In genomic region chr10:110005716-110006115, GRCh38 we compare ENCODE assay signal across 8 cellular contexts. TPM values are rescaled to one million over a fixed set of nuclear protein-coding genes. Genes with fewer than 3 reads are reported as not detected.
DNase-seq lines count a peak whose midpoint lies in the region; ATAC-seq, FAIRE-seq and TF ChIP-seq lines count a peak whose summit lies in the region.

No MANE protein-coding gene starts in this region.

- H3K4me1 Mint-ChIP-seq in MCF 10A (ENCODE audit: insufficient read depth, unreplicated experiment), result peaks cover 17% of the 10 kb centered on the region
- H3K4me1 Mint-ChIP-seq in activated T-cell treated with anti-CD3 and anti-CD28 coated beads, Interleukin-2, amount 50 U/mL, for 24 hours (ENCODE audit: low read depth), result peaks cover 27% of the 10 kb centered on the region

- TF ChIP-seq POLR2A in HepG2 (IDR thresholded peaks at IDR 0.05; ENCODE audit: insufficient read depth in 1 of 2, low read depth in 2 of 2, low read length in 2 of 2) (no peak), tibial nerve (IDR thresholded peaks at IDR 0.05) (peak in 1 of 2 donors; percentile 47)

- WGBS in HepG2 (ENCODE audit: low lambda C conversion rate), result 1% methylated on average over 8 of the region's 8 CpGs
- 7 to 22% methylated on average over 8 of the region's 8 CpGs for WGBS in tibial nerve, 2 donors

- TF ChIP-seq RAD21 in HepG2 (CRISPR knock-in tag; IDR thresholded peaks at IDR 0.05), result no peak

- peak overlapping the region; percentile 96 for H3K4me2 ChIP-seq in HepG2 (ENCODE audit: low read depth, low read length)

- H3K27ac Mint-ChIP-seq in MCF 10A (ENCODE audit: low read depth, unreplicated experiment), result no peak overlapping the region
- no peak overlapping the region for H3K27ac Mint-ChIP-seq in activated T-cell treated with anti-CD3 and anti-CD28 coated beads, Interleukin-2, amount 50 U/mL, for 24 hours

- in situ Hi-C loops in HepG2 (cut with HindIII; ENCODE audit: extremely low pct_ligation_motif_present, low pct_unique_long_range_greater_than_20kb), result loop anchor here (5.0 to 25.0 kb wide), 2 partner anchors 38 to 118 kb away; no protein-coding TSS in a partner anchor

- CTCF ChIA-PET in MCF 10A (lab: Yijun Ruan, JAX), result interaction anchor here (0.6 to 1.4 kb wide), 5 partner anchors 14 to 1202 kb away, joined by 3 to 5 read pairs (median 3); no protein-coding TSS in a partner anchor
- CTCF ChIA-PET in HepG2 (lab: Yijun Ruan, JAX; ENCODE audit: low intra/inter-chr PET ratio, low total read pairs), result no interaction called here

- H3K9me3 Mint-ChIP-seq in MCF 10A (ENCODE audit: unreplicated experiment), result no peaks in the 10 kb centered on the region
- no peaks in the 10 kb centered on the region for H3K9me3 Mint-ChIP-seq in activated T-cell treated with anti-CD3 and anti-CD28 coated beads, Interleukin-2, amount 50 U/mL, for 24 hours

- TF ChIP-seq EP300 in HepG2 (IDR thresholded peaks at IDR 0.05; ENCODE audit: low read depth in 2 of 2, low read length in 2 of 2) (no peak), HepG2 (CRISPR knock-in tag; IDR thresholded peaks at IDR 0.05; ENCODE audit: borderline replicate concordance) (no peak), tibial nerve (IDR thresholded peaks at IDR 0.05) (peak in 1 of 2 donors; percentile 77)

- BruUV-seq in MCF 10A (replicated peaks; lab: Mats Ljungman, UMichigan) (no TSS peak), HepG2 (replicated peaks; lab: Mats Ljungman, UMichigan) (no TSS peak)

- H3K4me1 ChIP-seq in HepG2 (ENCODE audit: insufficient read depth, low read length), result peaks cover 41% of the 10 kb centered on the region
- peaks cover 0 to 39% (median 11%) of the 10 kb centered on the region in 4 donors for H3K4me1 ChIP-seq in tibial nerve

- peak overlapping the region; percentile 13 for H2AFZ ChIP-seq in HepG2 (ENCODE audit: low read length)

- H3K9me3 ChIP-seq in HepG2 (ENCODE audit: low read length), result no peaks in the 10 kb centered on the region
- no peaks in the 10 kb centered on the region for H3K9me3 ChIP-seq in tibial nerve

- H3K36me3 ChIP-seq in HepG2 (replicated peaks in 1 of 2; ENCODE audit: control insufficient read depth in 1 of 2, insufficient read depth in 2 of 2, low read length in 2 of 2), result no peaks in the 10 kb centered on the region
- no peaks in the 10 kb centered on the region for H3K36me3 ChIP-seq in tibial nerve

- DNase-seq in A172 (ENCODE audit: low spot score), result peak; percentile 28
- peak; percentile 33 for DNase-seq in HK-2 (ENCODE audit: unreplicated experiment)
- peak; percentile 42 for DNase-seq in MCF 10A (ENCODE audit: unreplicated experiment)
- DNase-seq in HepG2 (ENCODE audit: low spot score), result peak; percentile 35
- DNase-seq in tibial nerve (ENCODE audit: low spot score in 2 of 2), result peak in 1 of 2 donors; percentile 18
- no peak for DNase-seq in stimulated activated naive CD4-positive, alpha-beta T cell treated with Interleukin-2 at 50 U/mL for 16 hours (lab: John Stamatoyannopoulos, UW)
- DNase-seq in SKM-1 treated with dmso at 0.1 percent for 144 hours (lab: John Stamatoyannopoulos, UW; ENCODE audit: unreplicated experiment), result no peak
- no peak for DNase-seq in activated T-cell treated with anti-CD3 and anti-CD28 coated beads, Interleukin-2, amount 50 U/mL, for 24 hours

- peak overlapping the region; percentile 92; the same call in 1 of the 2 replicates for H3K9ac ChIP-seq in HepG2 (ENCODE audit: insufficient read depth, low read depth, low read length)

- H3K27ac ChIP-seq in HepG2 (ENCODE audit: extremely low read length, insufficient read depth, low read length) (peak overlapping the region; percentile 42), tibial nerve (peak overlapping the region; percentile 92 to 96 (median 93))

- POLR2A ChIA-PET in MCF 10A (lab: Yijun Ruan, JAX) (interaction anchor here (0.6 to 2.9 kb wide), 17 partner anchors 8 to 205 kb away, joined by 3 to 15 read pairs (median 3); partner anchors contain the start of gene XPNPEP1), HepG2 (lab: Yijun Ruan, JAX) (interaction anchor here (1.0 kb wide), 1 partner anchor 28 kb away, joined by 3 read pairs; no protein-coding TSS in a partner anchor)

- no peak overlapping the region for H3K4me3 Mint-ChIP-seq in MCF 10A (ENCODE audit: unreplicated experiment)
- no peak overlapping the region for H3K4me3 Mint-ChIP-seq in activated T-cell treated with anti-CD3 and anti-CD28 coated beads, Interleukin-2, amount 50 U/mL, for 24 hours

- no peaks in the 10 kb centered on the region for H3K27me3 ChIP-seq in HepG2 (ENCODE audit: control insufficient read depth in 1 of 2, insufficient read depth in 2 of 2, low read length in 2 of 2)
- no peaks in the 10 kb centered on the region for H3K27me3 ChIP-seq in tibial nerve

- H3K79me2 ChIP-seq in HepG2 (ENCODE audit: insufficient read depth, low read length), result peaks cover 23% of the 10 kb centered on the region

- H4K20me1 ChIP-seq in HepG2 (ENCODE audit: insufficient read depth, low read length), result no peaks in the 10 kb centered on the region

- no peak for FAIRE-seq in HepG2 (lab: Jason Lieb, UNC)

- H3K36me3 Mint-ChIP-seq in MCF 10A (ENCODE audit: insufficient read depth, unreplicated experiment), result no peaks in the 10 kb centered on the region
- peaks cover 8% of the 10 kb centered on the region for H3K36me3 Mint-ChIP-seq in activated T-cell treated with anti-CD3 and anti-CD28 coated beads, Interleukin-2, amount 50 U/mL, for 24 hours (ENCODE audit: low read depth)

- no peak for TF ChIP-seq CTCF in MCF 10A (IDR thresholded peaks at IDR 0.05; ENCODE audit: unreplicated experiment)
- TF ChIP-seq CTCF in HepG2 (CRISPR knock-in tag; IDR thresholded peaks at IDR 0.05), result no peak
- TF ChIP-seq CTCF in tibial nerve (IDR thresholded peaks at IDR 0.05), result no peak

- H3K27me3 Mint-ChIP-seq in MCF 10A (ENCODE audit: insufficient read depth, unreplicated experiment), result no peaks in the 10 kb centered on the region
- no peaks in the 10 kb centered on the region for H3K27me3 Mint-ChIP-seq in activated T-cell treated with anti-CD3 and anti-CD28 coated beads, Interleukin-2, amount 50 U/mL, for 24 hours

- no peak for ATAC-seq in HepG2

- H3K4me3 ChIP-seq in HepG2 (replicated peaks in 1 of 3; ENCODE audit: insufficient read depth in 1 of 3, low read depth in 2 of 3, low read length in 3 of 3) (peak overlapping the region; percentile 50 to 85 (median 77)), tibial nerve (peak overlapping the region; percentile 75 to 92 (median 82))

- intact Hi-C loops in MCF 10A (cut with micrococcal nuclease) (no loop called here), HepG2 (cut with micrococcal nuclease; ENCODE audit: unreplicated experiment) (loop anchor here (2.0 to 5.0 kb wide), 4 partner anchors 29 to 121 kb away; no protein-coding TSS in a partner anchor)

TF ChIP-seq in HepG2, 621 proteins besides CTCF, POLR2A, EP300 and RAD21 (continues in another document):
- TF ChIP-seq SALL1 (CRISPR knock-in tag; IDR thresholded peaks at IDR 0.05) (peak; percentile 32; the same call in 1 of the 2 replicates), ZNF326 (CRISPR knock-in tag; IDR thresholded peaks at IDR 0.05; ENCODE audit: borderline replicate concordance) (no peak), THAP7 (CRISPR knock-in tag; IDR thresholded peaks at IDR 0.05) (no peak), TARDBP (CRISPR knock-in tag; IDR thresholded peaks at IDR 0.05) (no peak), ZNF678 (CRISPR knock-in tag; IDR thresholded peaks at IDR 0.05) (no peak), ZFP36 (IDR thresholded peaks at IDR 0.05; ENCODE audit: borderline replicate concordance, low read depth, low read length, partially characterized antibody) (no peak)

RNA-seq across cellular contexts. Expression of gene ADD3, which starts 2.1 kb away (rescaled TPM):
- 44.9 and 63.3 TPM in 2 replicates for total RNA-seq in A172 (2014; rRNA removed; shearing (Covaris generic))
- 11.2 and 14.5 TPM in 2 replicates for total RNA-seq in MCF 10A (2022)
- 57.5 and 70.2 TPM in 2 replicates for total RNA-seq in HepG2 (2016; rRNA removed; fragmentation: Illumina TruSeq; extraction: Trizol)
- 23.9 and 30.3 TPM in 2 replicates for total RNA-seq in HepG2 (2016; cell fraction: cytosol; rRNA removed; fragmentation: Illumina TruSeq; extraction: Trizol; ENCODE audit: low read depth)
- 57.4 and 65.2 TPM in 2 replicates for total RNA-seq in HepG2 (2016; cell fraction: insoluble cytoplasmic fraction; rRNA removed; fragmentation: Illumina TruSeq; extraction: Trizol)
- total RNA-seq in HepG2 (2016; cell fraction: membrane; rRNA removed; fragmentation: Illumina TruSeq; extraction: Trizol), result 25.0 and 26.6 TPM in 2 replicates
- 41.3 and 58.5 TPM in 2 replicates for total RNA-seq in HepG2 (2016; cell fraction: nucleus; rRNA removed; fragmentation: Illumina TruSeq; extraction: Trizol)
- polyA plus RNA-seq in HepG2 (2011; rRNA removed), result 40.0 and 44.7 TPM in 2 replicates
- 33.8 and 59.5 TPM in 2 replicates for polyA plus RNA-seq in HepG2 (2011; cell fraction: cytosol; rRNA removed)
- polyA plus RNA-seq in HepG2 (2011; cell fraction: nucleus; rRNA removed), result 62.7 and 102 TPM in 2 replicates
- 29.2 and 48.3 TPM in 2 replicates for polyA plus RNA-seq in HepG2 (2012)
- polyA plus RNA-seq in HepG2 (2016; cell fraction: cytosol; fragmentation: Illumina TruSeq; extraction: Trizol; ENCODE audit: low read depth), result 1.4 and 1.6 TPM in 2 replicates
- 44.7 and 44.8 TPM in 2 replicates for polyA plus RNA-seq in HepG2 (2016; cell fraction: insoluble cytoplasmic fraction; fragmentation: Illumina TruSeq; extraction: Trizol; ENCODE audit: low read depth)
- 5.5 and 6.0 TPM in 2 replicates for polyA plus RNA-seq in HepG2 (2016; cell fraction: membrane; fragmentation: Illumina TruSeq; extraction: Trizol; ENCODE audit: low read depth)
- 53.5 and 57.5 TPM in 2 replicates for polyA plus RNA-seq in HepG2 (2016; cell fraction: nucleus; fragmentation: Illumina TruSeq; extraction: Trizol; ENCODE audit: insufficient read depth, low read depth)
- polyA minus RNA-seq in HepG2 (2011; rRNA and poly(A)+ RNA removed; ENCODE audit: low replicate concordance), result 41.0 and 60.2 TPM in 2 replicates
- polyA minus RNA-seq in HepG2 (2011; cell fraction: cytosol; rRNA and poly(A)+ RNA removed), result 34.7 and 44.4 TPM in 2 replicates
- polyA minus RNA-seq in HepG2 (2011; cell fraction: nucleus; rRNA and poly(A)+ RNA removed), result 91.9 and 114 TPM in 2 replicates
- total RNA-seq in tibial nerve, result 100 to 1,000 TPM; 208 to 639 (median 443) TPM

Comparison
In these comparisons a context has a peak if more than half of its experiments do, and no peak if none do; other contexts are left out.
1. DNase-seq: peak in A172 (single experiment), HK-2 (single experiment), MCF 10A (single experiment) and HepG2 (single experiment); none in stimulated activated naive CD4-positive, alpha-beta T cell treated with Interleukin-2 at 50 U/mL for 16 hours (single experiment), SKM-1 treated with dmso at 0.1 percent for 144 hours (single experiment) and activated T-cell treated with anti-CD3 and anti-CD28 coated beads, Interleukin-2, amount 50 U/mL, for 24 hours (single experiment).